In the genomic region with DNA sequence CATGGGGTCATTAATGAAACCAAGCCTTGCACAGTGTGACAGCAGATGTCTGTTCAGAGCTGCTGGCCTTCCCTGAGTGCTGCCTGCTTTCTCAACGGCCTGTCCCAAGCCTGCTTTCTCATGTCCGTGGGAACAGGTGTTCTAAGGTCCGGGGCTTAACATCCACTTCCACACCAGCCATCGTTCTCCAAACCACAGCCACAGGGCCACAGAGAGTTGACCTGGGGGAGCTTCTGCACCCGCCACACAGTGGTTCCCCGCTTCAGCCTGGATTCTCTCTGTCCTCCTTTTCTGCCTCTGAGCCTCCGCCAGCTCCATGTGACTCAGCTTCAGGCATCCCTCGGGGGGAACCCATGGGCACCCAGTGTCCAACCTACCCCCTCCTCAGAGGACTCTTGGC, we compare ENCODE assay signal across 22 cellular contexts. TPM values are rescaled to one million over a fixed set of nuclear protein-coding genes. Genes with fewer than 3 reads are reported as not detected.
"Had no signal": no experiment of that assay in that cellular context is flagged by ENCODE, and none has a peak within 500 bp of the region (broad histone marks: within the 10 kb centered on the region; RNA-seq: fewer than 3 reads in every experiment).

No MANE protein-coding gene starts in this region.

- H3K4me1 Mint-ChIP-seq: activated CD4-positive, alpha-beta T cell treated with anti-CD3 and anti-CD28 coated beads for 36 hours; endodermal cell; memory B cell had no signal

- H3K9me3 Mint-ChIP-seq: activated T-cell treated with anti-CD3 and anti-CD28 coated beads, Interleukin-2, amount 50 U/mL, for 4 hours; activated T-helper 2 cell treated with anti-CD3 and anti-CD28 coated beads, Interferon-gamma antibody, Interleukin-2, Interleukin-4, amounts not matched to agents 10 μg/mL and 5 μg/mL and 100 μg/mL, durations not matched to agents 14 hours and 24 hours and 36 hours had no signal

- H3K27ac Mint-ChIP-seq: activated CD4-positive, alpha-beta T cell treated with anti-CD3 and anti-CD28 coated beads for 36 hours; activated naive CD8-positive, alpha-beta T cell treated with anti-CD3 and anti-CD28 coated beads, Interleukin-2, amount 10 ng/mL, durations not matched to agents 7 days and 5 days; activated T-helper 2 cell treated with anti-CD3 and anti-CD28 coated beads, Interferon-gamma antibody, Interleukin-2, Interleukin-4, amounts not matched to agents 10 μg/mL and 5 μg/mL and 100 μg/mL, durations not matched to agents 14 hours and 24 hours and 36 hours; endodermal cell; memory B cell; progenitor cell of endocrine pancreas had no signal

- H3K27ac ChIP-seq: esophagus squamous epithelium, gastrocnemius medialis, thyroid gland had no signal

- H3K4me1 ChIP-seq: esophagus squamous epithelium, gastrocnemius medialis, thyroid gland had no signal

- DNase-seq: activated CD4-positive, alpha-beta T cell treated with anti-CD3 and anti-CD28 coated beads for 36 hours; activated CD4-positive, alpha-beta T cell treated with anti-CD3 and anti-CD28 coated beads, Interleukin-2, amount 50 U/mL, for 4 hours; activated CD8-positive, alpha-beta memory T cell treated with anti-CD3 and anti-CD28 coated beads, Interleukin-2, amount 50 U/mL, for 48 hours; activated naive CD4-positive, alpha-beta T cell treated with Interleukin-2 at 50 U/mL for 16 hours; activated naive CD8-positive, alpha-beta T cell treated with anti-CD3 and anti-CD28 coated beads, Interleukin-2, amount 10 ng/mL, durations not matched to agents 7 days and 5 days; activated T-cell treated with anti-CD3 and anti-CD28 coated beads, Interleukin-2, amount 50 U/mL, for 4 hours; amygdala; cerebellar nuclear complex; cortex of kidney; endodermal cell; esophagus squamous epithelium; gastrocnemius medialis; head of caudate nucleus; left cardiac atrium; stimulated activated CD4-positive, alpha-beta T cell treated with anti-CD3 and anti-CD28 coated beads, Interleukin-4, amount 100 ng/mL, for 4 hours; stimulated activated naive CD8-positive, alpha-beta T cell treated with anti-CD3 and anti-CD28 coated beads, Interleukin-15, Interleukin-2, amounts not matched to agents 100 U/mL and 50 U/mL, for 24 hours; T-helper 1 cell; thyroid gland had no signal

- H3K4me3 Mint-ChIP-seq: activated CD4-positive, alpha-beta T cell treated with anti-CD3 and anti-CD28 coated beads for 36 hours; activated naive CD8-positive, alpha-beta T cell treated with anti-CD3 and anti-CD28 coated beads, Interleukin-2, amount 10 ng/mL, durations not matched to agents 7 days and 5 days; activated T-cell treated with anti-CD3 and anti-CD28 coated beads, Interleukin-2, amount 50 U/mL, for 4 hours; memory B cell had no signal

- H3K27me3 ChIP-seq: esophagus squamous epithelium, gastrocnemius medialis, thyroid gland had no signal

- H3K9me3 ChIP-seq: esophagus squamous epithelium, gastrocnemius medialis, thyroid gland had no signal

- ATAC-seq: activated CD4-positive, alpha-beta T cell treated with anti-CD3 and anti-CD28 coated beads for 36 hours; activated T-cell treated with anti-CD3 and anti-CD28 coated beads, Interleukin-2, amount 50 U/mL, for 4 hours; gastrocnemius medialis; stimulated activated naive CD8-positive, alpha-beta T cell treated with anti-CD3 and anti-CD28 coated beads, Interleukin-15, Interleukin-2, amounts not matched to agents 100 U/mL and 50 U/mL, for 24 hours had no signal

- H3K36me3 ChIP-seq: esophagus squamous epithelium, gastrocnemius medialis, thyroid gland had no signal

- H3K27me3 Mint-ChIP-seq: activated CD4-positive, alpha-beta T cell treated with anti-CD3 and anti-CD28 coated beads for 36 hours had no signal

- H3K4me3 ChIP-seq: esophagus squamous epithelium, gastrocnemius medialis, thyroid gland had no signal

RNA-seq across cellular contexts. Expression of gene PPP1R3G, which starts 26.9 kb away (rescaled TPM):
- total RNA-seq: activated T-cell treated with anti-CD3 and anti-CD28 coated beads, Interleukin-2, amount 50 U/mL, for 4 hours; endodermal cell had no signal
- polyA plus RNA-seq: neural cell had no signal
